11 cellular contexts compared by ENCODE assay signal in genomic region chr12:113086249-113087164, GRCh38. TPM values are rescaled to one million over a fixed set of nuclear protein-coding genes. Genes with fewer than 3 reads are reported as not detected.
DNase-seq lines count a peak whose midpoint lies in the region; ATAC-seq, FAIRE-seq and TF ChIP-seq lines count a peak whose summit lies in the region.
"Had no signal": no experiment of that assay in that cellular context is flagged by ENCODE, and none has a peak within 500 bp of the region (broad histone marks: within the 10 kb centered on the region; RNA-seq: fewer than 3 reads in every experiment).

No MANE protein-coding gene starts in this region.

- H3K4me1 ChIP-seq in kidney (ENCODE audit: control insufficient read depth in 1 of 2, insufficient read depth in 1 of 2, low read depth in 1 of 2, low read length in 2 of 2) (peaks cover 3 to 4% of the 10 kb centered on the region in 2 donors), subcutaneous abdominal adipose tissue (ENCODE audit: control insufficient read depth in 5 of 5, insufficient read depth in 5 of 5, low read length in 5 of 5) (peaks cover 2 to 47% (median 18%) of the 10 kb centered on the region in 5 donors)

- no peaks in the 10 kb centered on the region for H3K36me3 ChIP-seq in kidney (ENCODE audit: control insufficient read depth in 1 of 2, insufficient read depth in 2 of 2, low read length in 2 of 2)
- H3K36me3 ChIP-seq in subcutaneous abdominal adipose tissue (ENCODE audit: control insufficient read depth in 5 of 5, insufficient read depth in 5 of 5, low read length in 5 of 5) = peaks cover 0 to 10% (median 5%) of the 10 kb centered on the region in 5 donors
- H3K36me3 ChIP-seq: heart left ventricle had no signal

- H3K4me3 ChIP-seq in kidney (ENCODE audit: low read length in 2 of 2) (no peak overlapping the region), subcutaneous abdominal adipose tissue (ENCODE audit: low read depth in 1 of 5, low read length in 5 of 5) (no peak overlapping the region)
- H3K4me3 ChIP-seq: heart left ventricle had no signal

- peaks cover 6% of the 10 kb centered on the region for H3K9me3 Mint-ChIP-seq in activated CD4-positive, alpha-beta memory T cell treated with anti-CD3 and anti-CD28 coated beads for 36 hours
- no peaks in the 10 kb centered on the region for H3K9me3 Mint-ChIP-seq in activated CD4-positive, alpha-beta memory T cell treated with anti-CD3 and anti-CD28 coated beads, Interleukin-2, amount 10 ng/mL, durations not matched to agents 7 days and 5 days

- intact Hi-C loops in activated CD4-positive, alpha-beta memory T cell treated with anti-CD3 and anti-CD28 coated beads for 36 hours (cut with micrococcal nuclease) = loop anchor here (2.0 kb wide), 1 partner anchor 16 kb away; no protein-coding TSS in a partner anchor
- intact Hi-C loops in kidney (cut with DNase I) = no loop called here

- peaks cover 0 to 7% (median 0%) of the 10 kb centered on the region in 5 donors for H3K27me3 ChIP-seq in subcutaneous abdominal adipose tissue (ENCODE audit: control insufficient read depth in 5 of 5, insufficient read depth in 4 of 5, low read length in 5 of 5)

- DNase-seq in activated CD4-positive, alpha-beta memory T cell treated with anti-CD3 and anti-CD28 coated beads for 36 hours = peak; percentile 57
- no peak for DNase-seq in activated CD4-positive, alpha-beta memory T cell treated with anti-CD3 and anti-CD28 coated beads, Interleukin-2, amount 10 ng/mL, durations not matched to agents 7 days and 5 days
- peak; percentile 16 for DNase-seq in activated CD4-positive, alpha-beta T cell treated with anti-CD3 and anti-CD28 coated beads, Interleukin-2, amount 50 U/mL, for 1 hour
- DNase-seq in kidney (peak; percentile 83), NCI-H2029 (lab: John Stamatoyannopoulos, UW) (no peak)
- DNase-seq: heart left ventricle, NCI-H1105 had no signal

- H3K36me3 Mint-ChIP-seq in activated CD4-positive, alpha-beta memory T cell treated with anti-CD3 and anti-CD28 coated beads for 36 hours = peaks cover 2% of the 10 kb centered on the region
- H3K36me3 Mint-ChIP-seq in activated CD4-positive, alpha-beta memory T cell treated with anti-CD3 and anti-CD28 coated beads, Interleukin-2, amount 10 ng/mL, durations not matched to agents 7 days and 5 days (ENCODE audit: low read depth) = no peaks in the 10 kb centered on the region

- H3K27ac ChIP-seq in kidney (ENCODE audit: low read depth in 2 of 2, low read length in 2 of 2) (peak overlapping the region in 1 of 2 donors; percentile 37), subcutaneous abdominal adipose tissue (ENCODE audit: low read depth, low read length) (peak overlapping the region; percentile 62)
- H3K27ac ChIP-seq: heart left ventricle had no signal

- H3K9me3 ChIP-seq in kidney (ENCODE audit: control insufficient read depth in 1 of 2, low read length in 2 of 2) (no peaks in the 10 kb centered on the region), subcutaneous abdominal adipose tissue (ENCODE audit: control insufficient read depth in 5 of 5, low read length in 5 of 5) (no peaks in the 10 kb centered on the region)
- H3K9me3 ChIP-seq: heart left ventricle had no signal

- POLR2A ChIA-PET in activated CD4-positive, alpha-beta memory T cell treated with anti-CD3 and anti-CD28 coated beads for 36 hours (lab: Charles Lee) = interaction anchor here (0.6 kb wide), 1 partner anchor 96 kb away, joined by 4 read pairs; no protein-coding TSS in a partner anchor
- POLR2A ChIA-PET in activated CD4-positive, alpha-beta memory T cell treated with anti-CD3 and anti-CD28 coated beads, Interleukin-2, amount 10 ng/mL, durations not matched to agents 7 days and 5 days (lab: Charles Lee) = no interaction called here

- TF ChIP-seq CTCF in kidney (IDR thresholded peaks at IDR 0.05; ENCODE audit: borderline replicate concordance, extremely low read depth, insufficient read depth) = no peak

- CTCF ChIA-PET in activated CD4-positive, alpha-beta memory T cell treated with anti-CD3 and anti-CD28 coated beads for 36 hours (lab: Charles Lee) = interaction anchor here (0.8 to 1.9 kb wide), 3 partner anchors 11 to 37 kb away, joined by 3 to 7 read pairs (median 4); no protein-coding TSS in a partner anchor
- CTCF ChIA-PET in activated CD4-positive, alpha-beta memory T cell treated with anti-CD3 and anti-CD28 coated beads, Interleukin-2, amount 10 ng/mL, durations not matched to agents 7 days and 5 days (lab: Charles Lee) = interaction anchor here (1.1 kb wide), 1 partner anchor 12 kb away, joined by 4 read pairs; no protein-coding TSS in a partner anchor

- peak overlapping the region; percentile 69 for H3K27ac Mint-ChIP-seq in activated CD4-positive, alpha-beta memory T cell treated with anti-CD3 and anti-CD28 coated beads for 36 hours
- H3K27ac Mint-ChIP-seq in activated CD4-positive, alpha-beta memory T cell treated with anti-CD3 and anti-CD28 coated beads, Interleukin-2, amount 10 ng/mL, durations not matched to agents 7 days and 5 days = no peak overlapping the region

- no peaks in the 10 kb centered on the region for H3K27me3 Mint-ChIP-seq in activated CD4-positive, alpha-beta memory T cell treated with anti-CD3 and anti-CD28 coated beads for 36 hours
- no peaks in the 10 kb centered on the region for H3K27me3 Mint-ChIP-seq in activated CD4-positive, alpha-beta memory T cell treated with anti-CD3 and anti-CD28 coated beads, Interleukin-2, amount 10 ng/mL, durations not matched to agents 7 days and 5 days

- H3K4me1 Mint-ChIP-seq in activated CD4-positive, alpha-beta memory T cell treated with anti-CD3 and anti-CD28 coated beads for 36 hours (ENCODE audit: low read depth) = peaks cover 55% of the 10 kb centered on the region
- H3K4me1 Mint-ChIP-seq in activated CD4-positive, alpha-beta memory T cell treated with anti-CD3 and anti-CD28 coated beads, Interleukin-2, amount 10 ng/mL, durations not matched to agents 7 days and 5 days = peaks cover 40% of the 10 kb centered on the region

- no peak for ATAC-seq in esophagus mucosa
- ATAC-seq in HG03095 (IDR thresholded peaks at IDR 0.05; ENCODE audit: unreplicated experiment) = no peak
- ATAC-seq: heart left ventricle had no signal

- H3K4me3 Mint-ChIP-seq in activated CD4-positive, alpha-beta memory T cell treated with anti-CD3 and anti-CD28 coated beads for 36 hours = peak overlapping the region; percentile 21
- no peak overlapping the region for H3K4me3 Mint-ChIP-seq in activated CD4-positive, alpha-beta memory T cell treated with anti-CD3 and anti-CD28 coated beads, Interleukin-2, amount 10 ng/mL, durations not matched to agents 7 days and 5 days

- H3K9ac ChIP-seq in kidney (ENCODE audit: low read length in 2 of 2) (no peak overlapping the region), subcutaneous abdominal adipose tissue (ENCODE audit: low read length in 5 of 5) (no peak overlapping the region)

- FAIRE-seq in kidney (lab: Jason Lieb, UNC) = no peak

RNA-seq across cellular contexts. Expression of gene DTX1, which starts 30.0 kb away (rescaled TPM):
- 10 to 100 TPM; 11.0 to 12.4 TPM for total RNA-seq in activated CD4-positive, alpha-beta memory T cell treated with anti-CD3 and anti-CD28 coated beads for 36 hours
- under 1 TPM in 1 of 2 experiments, not detected in 1; 0.18 TPM for total RNA-seq in activated CD4-positive, alpha-beta memory T cell treated with anti-CD3 and anti-CD28 coated beads, Interleukin-2, amount 10 ng/mL, durations not matched to agents 7 days and 5 days
- 4.9 TPM for total RNA-seq in kidney
- polyA plus RNA-seq in kidney (ENCODE audit: insufficient read depth, low read depth, low replicate concordance) = 7.3 TPM
- total RNA-seq in esophagus mucosa = 0.68 TPM
- total RNA-seq: osteocyte had no signal

RNA-seq across cellular contexts. Expression of gene RASAL1, which starts 49.1 kb away (rescaled TPM):
- 1 to 10 TPM; 4.4 to 4.9 TPM for total RNA-seq in activated CD4-positive, alpha-beta memory T cell treated with anti-CD3 and anti-CD28 coated beads for 36 hours
- total RNA-seq in activated CD4-positive, alpha-beta memory T cell treated with anti-CD3 and anti-CD28 coated beads, Interleukin-2, amount 10 ng/mL, durations not matched to agents 7 days and 5 days = under 1 TPM; 0.10 to 0.35 TPM
- total RNA-seq in kidney (58.3 TPM), esophagus mucosa (53.1 TPM)
- 23.5 TPM for polyA plus RNA-seq in kidney (ENCODE audit: insufficient read depth, low read depth, low replicate concordance)
- total RNA-seq: heart left ventricle, osteocyte had no signal
- polyA plus RNA-seq: heart left ventricle had no signal

Comparison
In these comparisons a context has a peak if more than half of its experiments do, and no peak if none do; other contexts are left out.
1. DNase-seq: peak in activated CD4-positive, alpha-beta memory T cell treated with anti-CD3 and anti-CD28 coated beads for 36 hours (single experiment), activated CD4-positive, alpha-beta T cell treated with anti-CD3 and anti-CD28 coated beads, Interleukin-2, amount 50 U/mL, for 1 hour (single experiment) and kidney (single experiment); none in activated CD4-positive, alpha-beta memory T cell treated with anti-CD3 and anti-CD28 coated beads, Interleukin-2, amount 10 ng/mL, durations not matched to agents 7 days and 5 days (single experiment) and NCI-H2029 (single experiment).